Comparison of ENCODE assay signal across 19 cellular contexts in the genomic region with DNA sequence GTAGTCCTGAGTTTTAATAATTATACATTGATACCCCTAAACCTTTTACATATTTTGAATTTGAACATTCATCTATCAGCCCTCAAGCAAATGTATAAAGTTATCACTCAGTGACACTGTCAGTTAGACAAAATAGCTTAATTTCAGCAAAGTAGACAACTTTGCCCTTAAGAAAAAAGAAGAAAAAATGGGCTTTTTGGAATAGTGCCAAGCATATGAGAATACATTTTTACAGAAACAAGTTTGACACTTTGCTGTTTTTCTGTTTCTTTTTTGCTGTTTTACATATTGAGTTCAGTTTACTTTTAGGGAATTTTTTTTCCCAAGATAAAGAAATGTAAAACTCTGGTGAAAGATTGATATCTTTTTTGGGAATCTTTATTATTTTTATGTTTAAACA. TPM values are rescaled to one million over a fixed set of nuclear protein-coding genes. Genes with fewer than 3 reads are reported as not detected.
DNase-seq lines count a peak whose midpoint lies in the region; ATAC-seq, FAIRE-seq and TF ChIP-seq lines count a peak whose summit lies in the region.
"Had no signal": no experiment of that assay in that cellular context is flagged by ENCODE, and none has a peak within 500 bp of the region (broad histone marks: within the 10 kb centered on the region; RNA-seq: fewer than 3 reads in every experiment).

No MANE protein-coding gene starts in this region.

- H4K20me1 ChIP-seq in K562 (replicated peaks; ENCODE audit: control insufficient read depth, insufficient read depth, low read length) (no peaks in the 10 kb centered on the region), H9 (ENCODE audit: control insufficient read depth, insufficient read depth, insufficient read length) (no peaks in the 10 kb centered on the region), hepatocyte (ENCODE audit: insufficient read depth, poor library complexity, severe bottlenecking) (no peaks in the 10 kb centered on the region)

- FAIRE-seq in K562 (lab: Jason Lieb, UNC) = no peak
- FAIRE-seq: GM12891 had no signal

- 0 out of 3 replicates have a peak, but pooled peaks cover 5% of the 10 kb centered on the region for H3K79me2 ChIP-seq in K562 (ENCODE audit: control insufficient read depth, insufficient read depth, low read length)
- H3K79me2 ChIP-seq in H9 (ENCODE audit: insufficient read depth, low read length) = no peaks in the 10 kb centered on the region
- H3K79me2 ChIP-seq in hepatocyte = peaks cover 3% of the 10 kb centered on the region

- no peak for TF ChIP-seq EP300 in K562 (IDR thresholded peaks at IDR 0.05; ENCODE audit: low read length)

- intact Hi-C loops in K562 (cut with micrococcal nuclease) = no loop called here

- TSS peak; percentile 4 for BruUV-seq in K562 (replicated peaks; lab: Mats Ljungman, UMichigan)

- H3K36me3 ChIP-seq in K562 (ENCODE audit: control insufficient read depth, insufficient read depth, low read length) (peaks cover 78% of the 10 kb centered on the region), hepatocyte (replicated peaks; ENCODE audit: insufficient read depth, low read depth) (no peaks in the 10 kb centered on the region)

- H3K36me3 Mint-ChIP-seq in effector memory CD8-positive, alpha-beta T cell (ENCODE audit: insufficient read depth) = peaks cover 66% of the 10 kb centered on the region
- H3K36me3 Mint-ChIP-seq in H9 (ENCODE audit: insufficient read depth in 1 of 3, low read depth in 3 of 3) = peaks cover 11 to 72% (median 63%) of the 10 kb centered on the region in 3 experiments; a peak in 6 of 7 replicates

- DNase-seq in OCI-M1 (lab: John Stamatoyannopoulos, UW) = peak; percentile 12
- no peak for DNase-seq in K562 (ENCODE audit: extremely low read depth in 1 of 4, low spot score in 3 of 4)
- DNase-seq in effector memory CD8-positive, alpha-beta T cell = no peak
- DNase-seq in T1000 (lab: John Stamatoyannopoulos, UW) = no peak
- no peak for DNase-seq in H9
- DNase-seq in hepatocyte (ENCODE audit: low spot score) = no peak
- DNase-seq: 8988T; ACHN; Caco-2; Calu3; CD4-positive, alpha-beta T cell; CD8-positive, alpha-beta T cell; DMS79 treated with DMSO at 0.1 percent for 48 hours; GF-D8 had no signal

- no peak overlapping the region for H2BK20ac ChIP-seq in H9 (ENCODE audit: low read depth, low read length, poor library complexity, severe bottlenecking)

- CTCF ChIA-PET in K562 (lab: Yijun Ruan, JAX; ENCODE audit: low intra/inter-chr PET ratio) = no interaction called here

- H3K27me3 ChIP-seq in K562 (ENCODE audit: control insufficient read depth in 2 of 2, insufficient read depth in 2 of 2, low read length in 2 of 2) = no peaks in the 10 kb centered on the region
- no peaks in the 10 kb centered on the region for H3K27me3 ChIP-seq in H9 (ENCODE audit: insufficient read depth, low read length)
- no peaks in the 10 kb centered on the region for H3K27me3 ChIP-seq in hepatocyte
- H3K27me3 ChIP-seq: BLaER1 treated with 17β-estradiol and CSF1 and Interleukin-3, amounts not matched to agents 10 nM and 100 nM had no signal

- H4K8ac ChIP-seq in H9 (replicated peaks; ENCODE audit: insufficient read length, low read depth, low read length) = no peak overlapping the region

- H3K9me3 Mint-ChIP-seq in effector memory CD8-positive, alpha-beta T cell = no peaks in the 10 kb centered on the region
- no peaks in the 10 kb centered on the region for H3K9me3 Mint-ChIP-seq in H9
- H3K9me3 Mint-ChIP-seq: CD4-positive, alpha-beta T cell; CD8-positive, alpha-beta T cell had no signal

- H3K4me3 ChIP-seq in K562 (no peak overlapping the region), hepatocyte (no peak overlapping the region)
- H3K4me3 ChIP-seq: BLaER1 treated with 17β-estradiol and CSF1 and Interleukin-3, amounts not matched to agents 10 nM and 100 nM had no signal

- H3K4ac ChIP-seq in H9 (ENCODE audit: low read depth, low read length) = no peak overlapping the region

- no peaks in the 10 kb centered on the region for H3K23me2 ChIP-seq in H9 (ENCODE audit: insufficient read length, low read depth, low read length, poor library complexity, severe bottlenecking)

- H3K9me3 ChIP-seq in K562 (replicated peaks; ENCODE audit: control insufficient read depth, insufficient read depth, low read depth, low read length) (no peaks in the 10 kb centered on the region), H9 (ENCODE audit: control insufficient read depth, low read depth, low read length) (no peaks in the 10 kb centered on the region), hepatocyte (ENCODE audit: low read depth) (no peaks in the 10 kb centered on the region)
- H3K9me3 ChIP-seq: BLaER1 treated with 17β-estradiol and CSF1 and Interleukin-3, amounts not matched to agents 10 nM and 100 nM; Caco-2 had no signal

- H3K79me1 ChIP-seq in H9 (ENCODE audit: insufficient read depth, low read depth, low read length, poor library complexity, severe bottlenecking) = no peaks in the 10 kb centered on the region

- H4K5ac ChIP-seq in H9 (ENCODE audit: insufficient read length, low read depth, low read length) = no peak overlapping the region

- H3K4me1 ChIP-seq in K562 (replicated peaks in 1 of 2; ENCODE audit: control insufficient read depth in 2 of 2, insufficient read depth in 2 of 2, low read length in 2 of 2) (no peaks in the 10 kb centered on the region), H9 (ENCODE audit: insufficient read depth, low read length) (no peaks in the 10 kb centered on the region), hepatocyte (ENCODE audit: insufficient read depth) (no peaks in the 10 kb centered on the region)
- H3K4me1 ChIP-seq: BLaER1 treated with 17β-estradiol and CSF1 and Interleukin-3, amounts not matched to agents 10 nM and 100 nM had no signal

- H3K27ac Mint-ChIP-seq in effector memory CD8-positive, alpha-beta T cell = peak overlapping the region; percentile 29 to 87
- H3K27ac Mint-ChIP-seq in H9 = no peak overlapping the region
- H3K27ac Mint-ChIP-seq: B cell; CD4-positive, alpha-beta T cell; CD8-positive, alpha-beta T cell had no signal

- H2AK5ac ChIP-seq in H9 (ENCODE audit: insufficient read length, low read length) = no peak overlapping the region

- in situ Hi-C loops in K562 (cut with MboI) = no loop called here

- H3T11ph ChIP-seq in H9 (ENCODE audit: low read length) = no peak overlapping the region

- no peak for TF ChIP-seq POLR2A in K562 (conservative IDR thresholded peaks at IDR 0.05)

- no peak for TF ChIP-seq RAD21 in K562 (CRISPR knock-in tag; conservative IDR thresholded peaks at IDR 0.05 in 1 of 2, IDR thresholded peaks at IDR 0.05 in 1 of 2)

- no peak overlapping the region for H2BK15ac ChIP-seq in H9 (ENCODE audit: low read depth, low read length)

- no peak overlapping the region for H2BK120ac ChIP-seq in H9 (ENCODE audit: low read depth, low read length, poor library complexity, severe bottlenecking)

- H3K4me3 Mint-ChIP-seq in effector memory CD8-positive, alpha-beta T cell = no peak overlapping the region
- H3K4me3 Mint-ChIP-seq in H9 = no peak overlapping the region
- H3K4me3 Mint-ChIP-seq: B cell; CD4-positive, alpha-beta T cell; CD8-positive, alpha-beta T cell had no signal

- H3K14ac ChIP-seq in H9 (ENCODE audit: insufficient read depth, low read length) = no peak overlapping the region

- no peaks in the 10 kb centered on the region for H3K9me2 ChIP-seq in hepatocyte (replicated peaks; ENCODE audit: insufficient read depth)

- no peak overlapping the region for H2BK12ac ChIP-seq in H9 (ENCODE audit: insufficient read length, low read depth, low read length)

- H3K4me2 ChIP-seq in K562 (ENCODE audit: insufficient read depth, low read length) (no peak overlapping the region), H9 (ENCODE audit: insufficient read depth, insufficient read length, low read length) (no peak overlapping the region), hepatocyte (no peak overlapping the region)
- H3K4me2 ChIP-seq: BLaER1 treated with 17β-estradiol and CSF1 and Interleukin-3, amounts not matched to agents 10 nM and 100 nM had no signal

- peaks cover 7 to 9% of the 10 kb centered on the region in 2 donors for H3K4me1 Mint-ChIP-seq in effector memory CD8-positive, alpha-beta T cell (ENCODE audit: low read depth in 2 of 2)
- no peaks in the 10 kb centered on the region for H3K4me1 Mint-ChIP-seq in H9
- H3K4me1 Mint-ChIP-seq: B cell had no signal

- no peaks in the 10 kb centered on the region for H3K9me1 ChIP-seq in K562 (ENCODE audit: control insufficient read depth, insufficient read depth, low read length)

- TF ChIP-seq CTCF in K562 (IDR thresholded peaks at IDR 0.05 in 2 of 3, conservative IDR thresholded peaks at IDR 0.05 in 1 of 3; ENCODE audit: insufficient read depth in 2 of 3, low read depth in 1 of 3, low read length in 3 of 3) (no peak), H9 (conservative IDR thresholded peaks at IDR 0.05) (no peak), hepatocyte (IDR thresholded peaks at IDR 0.05; ENCODE audit: poor library complexity) (no peak)

- ATAC-seq in K562 (no peak), GM18870 (IDR thresholded peaks at IDR 0.05; ENCODE audit: unreplicated experiment) (no peak)
- no peak for ATAC-seq in effector memory CD8-positive, alpha-beta T cell (replicated peaks)
- ATAC-seq: CD8-positive, alpha-beta T cell had no signal

- H2AFZ ChIP-seq in K562 (ENCODE audit: low read depth, low read length) = no peak overlapping the region
- H2AFZ ChIP-seq in H9 (ENCODE audit: low read length) = no peak overlapping the region
- no peak overlapping the region for H2AFZ ChIP-seq in hepatocyte

- H4K91ac ChIP-seq in H9 (ENCODE audit: insufficient read length, low read depth, low read length) = no peak overlapping the region

- POLR2A ChIA-PET in K562 (lab: Yijun Ruan, JAX) = interaction anchor here (1.7 kb wide), 1 partner anchor 19 kb away, joined by 3 read pairs; no protein-coding TSS in a partner anchor

- H3K9ac ChIP-seq in K562 (ENCODE audit: insufficient read depth in 1 of 2, low read depth in 2 of 2, low read length in 2 of 2) = no peak overlapping the region
- no peak overlapping the region for H3K9ac ChIP-seq in H9 (ENCODE audit: extremely low read depth, insufficient read length, low read length)
- H3K9ac ChIP-seq: BLaER1 treated with 17β-estradiol and CSF1 and Interleukin-3, amounts not matched to agents 10 nM and 100 nM had no signal

- H2BK5ac ChIP-seq in H9 (ENCODE audit: insufficient read length, low read length) = no peak overlapping the region

- H3K18ac ChIP-seq in H9 (ENCODE audit: insufficient read length, low read depth, low read length) = no peak overlapping the region

- no peaks in the 10 kb centered on the region for H3K27me3 Mint-ChIP-seq in effector memory CD8-positive, alpha-beta T cell
- no peaks in the 10 kb centered on the region for H3K27me3 Mint-ChIP-seq in H9 (ENCODE audit: low read depth)
- H3K27me3 Mint-ChIP-seq: B cell; CD4-positive, alpha-beta T cell had no signal

- H3K23ac ChIP-seq in H9 (ENCODE audit: insufficient read length, low read depth, low read length) = no peak overlapping the region

- no peak overlapping the region for H3K56ac ChIP-seq in H9 (ENCODE audit: insufficient read length, low read depth, low read length)

- H3K27ac ChIP-seq in K562 (ENCODE audit: extremely low read depth, low read depth, low read length) (no peak overlapping the region), H9 (ENCODE audit: insufficient read length, low read depth, low read length) (no peak overlapping the region), hepatocyte (no peak overlapping the region)
- H3K27ac ChIP-seq: BLaER1 treated with 17β-estradiol and CSF1 and Interleukin-3, amounts not matched to agents 10 nM and 100 nM; C4-2B had no signal

RNA-seq across cellular contexts. Expression of gene TBK1, which starts 14.3 kb away (rescaled TPM):
- 22.1 and 91.8 TPM in 2 replicates for total RNA-seq in K562 (2011; cell fraction: chromatin; rRNA removed; ENCODE audit: low replicate concordance)
- total RNA-seq in K562 (2011; cell fraction: nucleolus; rRNA removed) = 8.7 and 16.3 TPM in 2 replicates
- total RNA-seq in K562 (2011; cell fraction: nucleoplasm; rRNA removed) = 24.5 and 26.7 TPM in 2 replicates
- total RNA-seq in K562 (2014; rRNA removed) = 19.5 and 23.9 TPM in 2 replicates
- 40.1 and 43.9 TPM in 2 replicates for total RNA-seq in K562 (2014; rRNA removed; fragmentation: Illumina TruSeq; extraction: Trizol)
- total RNA-seq in K562 (2015; rRNA removed; fragmentation: Illumina TruSeq; extraction: Trizol) = 33.2 and 42.0 TPM in 2 replicates
- total RNA-seq in K562 (2021) = 21.5 and 23.7 TPM in 2 replicates
- polyA plus RNA-seq in K562 (2011; rRNA removed) = 19.7 and 27.8 TPM in 2 replicates
- 1.7 and 6.0 TPM in 2 replicates for polyA plus RNA-seq in K562 (2011; cell fraction: cytosol; rRNA removed)
- 8.5 and 10.8 TPM in 2 replicates for polyA plus RNA-seq in K562 (2011; cell fraction: nucleus; rRNA removed)
- 17.4 and 17.8 TPM in 2 replicates for polyA plus RNA-seq in K562 (2012)
- 27.8 and 32.3 TPM in 2 replicates for polyA plus RNA-seq in K562 (2014; fragmentation: Illumina TruSeq; extraction: Trizol)
- polyA plus RNA-seq in K562 (2014; fragmentation: Nextera tagmentation; extraction: Ambion mirVana) = 10 to 100 TPM; 20.4 to 24.9 TPM
- polyA plus RNA-seq in K562 (2014; rRNA removed) = 29.3 and 33.0 TPM in 2 replicates
- polyA minus RNA-seq in K562 (2011; rRNA and poly(A)+ RNA removed) = 30.7 and 31.6 TPM in 2 replicates
- polyA minus RNA-seq in K562 (2011; cell fraction: cytosol; rRNA and poly(A)+ RNA removed) = 7.7 and 10.6 TPM in 2 replicates
- polyA minus RNA-seq in K562 (2011; cell fraction: nucleus; rRNA and poly(A)+ RNA removed) = 11.6 and 21.8 TPM in 2 replicates
- 21.4 and 23.6 TPM in 2 replicates for total RNA-seq in H9 (2021)
- total RNA-seq in hepatocyte = 24.0 and 26.1 TPM in 2 replicates
- 15.4 and 22.2 TPM in 2 replicates for polyA plus RNA-seq in hepatocyte

Comparison
In these comparisons a context has a peak if more than half of its experiments do, and no peak if none do; other contexts are left out.
1. H3K27ac Mint-ChIP-seq: peak in effector memory CD8-positive, alpha-beta T cell (2 of 2); none in H9 (0 of 3).